Comparison of ENCODE assay signal across 20 cellular contexts in genomic region chrX:113892891-113893290, GRCh38.
DNase-seq lines count a peak whose midpoint lies in the region; ATAC-seq and TF ChIP-seq lines count a peak whose summit lies in the region.
"Had no signal": no experiment of that assay in that cellular context is flagged by ENCODE, and none has a peak within 500 bp of the region (broad histone marks: within the 10 kb centered on the region; RNA-seq: fewer than 3 reads in every experiment).

No MANE protein-coding gene starts in this region.

- no peak overlapping the region for H3K27ac ChIP-seq in breast epithelium
- H3K27ac ChIP-seq: 22Rv1; BLaER1 treated with 17β-estradiol and CSF1 and Interleukin-3, amounts not matched to agents 10 nM and 100 nM had no signal

- H3K9me3 Mint-ChIP-seq in MCF 10A (ENCODE audit: unreplicated experiment) = peaks cover 13% of the 10 kb centered on the region
- H3K9me3 Mint-ChIP-seq: CD4-positive, alpha-beta T cell; GM23338 had no signal

- CTCF ChIA-PET in MCF 10A (lab: Yijun Ruan, JAX) = no interaction called here

- H3K4me1 ChIP-seq in breast epithelium = no peaks in the 10 kb centered on the region
- H3K4me1 ChIP-seq: BE2C; BLaER1 treated with 17β-estradiol and CSF1 and Interleukin-3, amounts not matched to agents 10 nM and 100 nM; HAP-1 had no signal

- intact Hi-C loops in MCF 10A (cut with micrococcal nuclease) (no loop called here), breast epithelium (cut with DNase I; ENCODE audit: low total_unique reads) (no loop called here)

- TF ChIP-seq CTCF in MCF 10A (IDR thresholded peaks at IDR 0.05; ENCODE audit: unreplicated experiment) (no peak), breast epithelium (IDR thresholded peaks at IDR 0.05) (no peak)

- POLR2A ChIA-PET in MCF 10A (lab: Yijun Ruan, JAX) = no interaction called here

- peak overlapping the region; percentile 9 for H3K27ac Mint-ChIP-seq in MCF 10A (ENCODE audit: low read depth, unreplicated experiment)
- H3K27ac Mint-ChIP-seq: CD14-positive monocyte; CD4-positive, alpha-beta T cell; CD8-positive, alpha-beta memory T cell; GM23338; HFFc6 had no signal

- H3K4me3 Mint-ChIP-seq in MCF 10A (ENCODE audit: unreplicated experiment) = no peak overlapping the region
- H3K4me3 Mint-ChIP-seq: CD14-positive monocyte; CD4-positive, alpha-beta T cell; CD8-positive, alpha-beta memory T cell; GM23338; HFFc6 had no signal

- ATAC-seq in left lobe of liver (no peak), HG02852 (IDR thresholded peaks at IDR 0.05; ENCODE audit: unreplicated experiment) (no peak)
- ATAC-seq: GM23338 had no signal

- peaks cover 0 to 31% of the 10 kb centered on the region in 2 donors for H3K27me3 ChIP-seq in breast epithelium
- H3K27me3 ChIP-seq: BE2C had no signal

- TF ChIP-seq POLR2A in breast epithelium (IDR thresholded peaks at IDR 0.05) = no peak

- no peaks in the 10 kb centered on the region for H3K36me3 Mint-ChIP-seq in MCF 10A (ENCODE audit: insufficient read depth, unreplicated experiment)
- H3K36me3 Mint-ChIP-seq: CD14-positive monocyte; CD8-positive, alpha-beta memory T cell had no signal

- H3K27me3 Mint-ChIP-seq in MCF 10A (ENCODE audit: insufficient read depth, unreplicated experiment) = peaks cover 63% of the 10 kb centered on the region
- H3K27me3 Mint-ChIP-seq: CD4-positive, alpha-beta T cell had no signal

- no peaks in the 10 kb centered on the region for H3K4me1 Mint-ChIP-seq in MCF 10A (ENCODE audit: insufficient read depth, unreplicated experiment)
- H3K4me1 Mint-ChIP-seq: CD14-positive monocyte; CD8-positive, alpha-beta memory T cell; GM23338 had no signal

- no TSS peak for BruUV-seq in MCF 10A (replicated peaks; lab: Mats Ljungman, UMichigan)

- no peaks in the 10 kb centered on the region for H3K36me3 ChIP-seq in breast epithelium
- H3K36me3 ChIP-seq: BE2C; BLaER1 treated with 17β-estradiol and CSF1 and Interleukin-3, amounts not matched to agents 10 nM and 100 nM; HAP-1 had no signal

- DNase-seq in MCF 10A (ENCODE audit: unreplicated experiment) = no peak
- no peak for DNase-seq in breast epithelium (ENCODE audit: low spot score in 2 of 2)
- peak; percentile 13 for DNase-seq in OCI-M1 (lab: John Stamatoyannopoulos, UW)
- peak; percentile 7 for DNase-seq in putamen (ENCODE audit: low spot score)
- no peak for DNase-seq in left lobe of liver (ENCODE audit: low spot score)
- DNase-seq: ACHN; AML-193; BE2C; CD4-positive, alpha-beta T cell; CD8-positive, alpha-beta memory T cell; DMS 273 treated with DMSO at 0.1 percent for 48 hours; DMS79; GF-D8; HFFc6 had no signal

- no peak overlapping the region for H3K4me3 ChIP-seq in breast epithelium
- H3K4me3 ChIP-seq: BLaER1 treated with 17β-estradiol and CSF1 and Interleukin-3, amounts not matched to agents 10 nM and 100 nM; GM23338; HAP-1 had no signal

- peaks cover 0 to 25% of the 10 kb centered on the region in 2 donors for H3K9me3 ChIP-seq in breast epithelium
- H3K9me3 ChIP-seq: BE2C, HAP-1 had no signal

Comparison
In these comparisons a context has a peak if more than half of its experiments do, and no peak if none do; other contexts are left out.
1. DNase-seq: peak in OCI-M1 (single experiment) and putamen (single experiment); none in MCF 10A (single experiment), breast epithelium (0 of 2) and left lobe of liver (single experiment).